ENCODE assay signal across 33 cellular contexts in the genomic region with DNA sequence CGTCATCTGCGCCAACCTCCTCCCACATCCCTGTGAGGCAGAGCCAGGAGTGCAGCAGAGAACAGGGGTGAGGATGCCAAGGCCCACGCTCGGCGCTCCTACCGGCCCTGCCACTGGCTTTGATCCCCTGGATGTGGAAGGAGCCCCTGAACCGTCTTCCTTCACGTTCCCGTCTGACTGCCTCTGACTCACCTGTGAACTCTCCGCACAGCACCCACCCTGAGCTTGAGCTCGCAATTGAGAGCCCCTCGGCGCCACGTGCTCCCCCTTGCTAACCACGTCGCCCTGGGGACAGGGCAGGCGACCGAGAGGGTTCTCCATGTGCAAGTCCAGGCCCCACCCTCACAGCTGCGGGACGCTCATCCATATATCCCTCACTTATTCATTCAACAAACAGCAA.
"Had no signal": no experiment of that assay in that cellular context is flagged by ENCODE, and none has a peak within 500 bp of the region (broad histone marks: within the 10 kb centered on the region; RNA-seq: fewer than 3 reads in every experiment).

No MANE protein-coding gene starts in this region.

- H3K4me2 ChIP-seq: PC-9 had no signal

- DNase-seq: activated CD4-positive, alpha-beta memory T cell treated with anti-CD3 and anti-CD28 coated beads, Interleukin-2, amount 10 ng/mL, durations not matched to agents 7 days and 5 days; activated CD4-positive, alpha-beta T cell treated with anti-CD3 and anti-CD28 coated beads for 1 hour; activated CD4-positive, alpha-beta T cell treated with anti-CD3 and anti-CD28 coated beads for 48 hours; activated CD4-positive, CD25-positive, alpha-beta regulatory T cell; activated CD8-positive, alpha-beta memory T cell treated with anti-CD3 and anti-CD28 coated beads for 24 hours; activated CD8-positive, alpha-beta memory T cell treated with anti-CD3 and anti-CD28 coated beads, Interleukin-2, amount 10 ng/mL, durations not matched to agents 7 days and 5 days; activated CD8-positive, alpha-beta memory T cell treated with anti-CD3 and anti-CD28 coated beads, Interleukin-2, amount 50 U/mL, for 48 hours; activated effector memory CD4-positive, alpha-beta T cell treated with Interleukin-2 at 50 U/mL for 16 hours; activated naive CD4-positive, alpha-beta T cell treated with anti-CD3 and anti-CD28 coated beads, Interleukin-2, amount 10 ng/mL, durations not matched to agents 7 days and 5 days; activated naive CD8-positive, alpha-beta T cell treated with anti-CD3 and anti-CD28 coated beads, Interleukin-2, amount 50 U/mL, for 24 hours; activated T-cell treated with anti-CD3 and anti-CD28 coated beads, Interleukin-2, amount 50 U/mL, for 48 hours; anterior cingulate cortex; NCI-H1092 treated with DMSO at 0.1 percent for 48 hours; NCI-H1417; NCI-H146; NCI-H187; NCI-H2029 treated with DMSO at 0.1 percent for 48 hours; NCI-H2107; NCI-H2171; NCI-H510A; NCI-H526; NCI-H748 treated with DMSO at 0.1 percent for 48 hours; NK-92 treated with Interleukin-12 subunit alpha and Interleukin-12 subunit beta, amount 100 ng/mL, for 24 hours; PC-9; Right ventricle myocardium superior; SW 1271; T-helper 1 cell; T-helper 2 cell; T-helper 9 cell had no signal

- FAIRE-seq: bronchial epithelial cell, RCC 7860 had no signal

- H3K27ac ChIP-seq: PC-9, RWPE1, VCaP had no signal

- H2AFZ ChIP-seq: PC-9 had no signal

- H3K4me3 ChIP-seq: PC-9 had no signal

- ATAC-seq: activated CD8-positive, alpha-beta memory T cell treated with anti-CD3 and anti-CD28 coated beads, Interleukin-2, amount 10 ng/mL, durations not matched to agents 7 days and 5 days; activated naive CD8-positive, alpha-beta T cell treated with anti-CD3 and anti-CD28 coated beads, Interleukin-2, amount 50 U/mL, for 24 hours had no signal
